1 cellular context compared by ENCODE assay signal in the genomic region with DNA sequence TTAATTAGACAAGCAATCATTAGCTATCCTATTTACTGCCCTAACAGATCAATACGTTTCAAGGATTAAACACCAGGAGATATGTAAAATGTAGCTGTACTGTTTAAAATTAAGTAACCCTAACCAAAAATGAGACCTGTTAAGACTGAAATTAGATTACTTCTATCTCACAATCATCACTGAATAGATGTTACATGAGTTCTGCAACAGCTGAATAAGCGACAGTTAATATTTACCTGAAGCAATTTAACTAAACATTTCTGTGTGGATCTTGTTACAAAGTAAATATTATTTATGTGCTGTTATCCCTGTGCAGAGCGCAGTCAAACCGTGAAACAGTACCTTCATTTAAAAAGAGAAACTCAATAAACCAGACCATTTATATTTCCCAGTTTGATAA.
TF ChIP-seq lines count a peak whose summit lies in the region.

No MANE protein-coding gene starts in this region.

TF ChIP-seq in HepG2, 621 proteins besides CTCF, POLR2A, EP300 and RAD21 (continued from another document and continues in another):
- TF ChIP-seq JARID2 (CRISPR knock-in tag; IDR thresholded peaks at IDR 0.05; ENCODE audit: insufficient replicate concordance) (no peak), SOX5 (CRISPR knock-in tag; IDR thresholded peaks at IDR 0.05; ENCODE audit: borderline replicate concordance) (peak; percentile 66; the same call in 1 of the 2 replicates), ZMYM3 (CRISPR knock-in tag; IDR thresholded peaks at IDR 0.05) (no peak), ZNF598 (CRISPR knock-in tag; IDR thresholded peaks at IDR 0.05; ENCODE audit: borderline replicate concordance) (no peak), NFKB2 (CRISPR knock-in tag; IDR thresholded peaks at IDR 0.05; ENCODE audit: borderline replicate concordance) (no peak), TAF15 (IDR thresholded peaks at IDR 0.05; ENCODE audit: low read depth, low read length, poor library complexity, severe bottlenecking) (no peak), MZF1 (CRISPR knock-in tag; IDR thresholded peaks at IDR 0.05; ENCODE audit: borderline replicate concordance) (no peak), ZNF30 (CRISPR knock-in tag; IDR thresholded peaks at IDR 0.05) (no peak), IKZF4 (CRISPR knock-in tag; IDR thresholded peaks at IDR 0.05; ENCODE audit: borderline replicate concordance, low read depth, not compliant biosample characterization) (no peak), ZFYVE20 (CRISPR knock-in tag; IDR thresholded peaks at IDR 0.05; ENCODE audit: borderline replicate concordance, low read depth) (no peak), BCL6 (CRISPR knock-in tag; IDR thresholded peaks at IDR 0.05) (peak; percentile 56), HMG20A (CRISPR knock-in tag; IDR thresholded peaks at IDR 0.05; ENCODE audit: borderline replicate concordance) (peak; percentile 60; the same call in 1 of the 2 replicates), SOX13 (IDR thresholded peaks at IDR 0.05) (no peak), SOX13 (CRISPR knock-in tag; conservative IDR thresholded peaks at IDR 0.05 in 1 of 2, IDR thresholded peaks at IDR 0.05 in 1 of 2) (peak in 1 of 2 experiments; percentile 37; a peak in 1 of 4 replicates), SATB2 (CRISPR knock-in tag; IDR thresholded peaks at IDR 0.05) (no peak), ELF3 (CRISPR knock-in tag; IDR thresholded peaks at IDR 0.05) (0 out of 2 replicates have a peak, but pooled peaks have one; percentile 44), RAD51 (IDR thresholded peaks at IDR 0.05; ENCODE audit: borderline replicate concordance) (no peak), ZNF292 (CRISPR knock-in tag; IDR thresholded peaks at IDR 0.05; ENCODE audit: borderline replicate concordance, low read depth) (no peak), ZSCAN30 (CRISPR knock-in tag; IDR thresholded peaks at IDR 0.05) (no peak), ATF4 (CRISPR knock-in tag; IDR thresholded peaks at IDR 0.05) (peak in 1 of 2 experiments; percentile 57; a peak in 1 of 4 replicates), ZNF709 (CRISPR knock-in tag; IDR thresholded peaks at IDR 0.05) (no peak), FOXP4 (CRISPR knock-in tag; IDR thresholded peaks at IDR 0.05) (peak; percentile 62; the same call in 1 of the 2 replicates), RXRB (CRISPR knock-in tag; IDR thresholded peaks at IDR 0.05; ENCODE audit: borderline replicate concordance) (peak; percentile 28; the same call in 1 of the 2 replicates), YEATS2 (CRISPR knock-in tag; IDR thresholded peaks at IDR 0.05; ENCODE audit: borderline replicate concordance) (no peak), SAP130 (CRISPR knock-in tag; IDR thresholded peaks at IDR 0.05; ENCODE audit: low read depth) (peak; percentile 67), ZNF143 (CRISPR knock-in tag; IDR thresholded peaks at IDR 0.05) (no peak), PRDM15 (CRISPR knock-in tag; IDR thresholded peaks at IDR 0.05) (no peak), CHD4 (IDR thresholded peaks at IDR 0.05; ENCODE audit: borderline replicate concordance, low read length) (no peak), RBM22 (optimal IDR thresholded peaks at IDR 0.05; ENCODE audit: low read length) (no peak), PREB (CRISPR knock-in tag; IDR thresholded peaks at IDR 0.05) (no peak), TSC22D2 (CRISPR knock-in tag; IDR thresholded peaks at IDR 0.05; ENCODE audit: borderline replicate concordance) (no peak), E2F2 (CRISPR knock-in tag; IDR thresholded peaks at IDR 0.05; ENCODE audit: borderline replicate concordance) (no peak), RFXANK (CRISPR knock-in tag; IDR thresholded peaks at IDR 0.05) (no peak), ZFP41 (CRISPR knock-in tag; IDR thresholded peaks at IDR 0.05; ENCODE audit: borderline replicate concordance) (no peak), TIGD3 (CRISPR knock-in tag; IDR thresholded peaks at IDR 0.05; ENCODE audit: borderline replicate concordance) (no peak), ZBTB49 (CRISPR knock-in tag; IDR thresholded peaks at IDR 0.05; ENCODE audit: borderline replicate concordance) (no peak), SOX6 (IDR thresholded peaks at IDR 0.05) (no peak), SOX6 (CRISPR knock-in tag; IDR thresholded peaks at IDR 0.05) (peak; percentile 18; the same call in 1 of the 2 replicates), ZNF746 (CRISPR knock-in tag; IDR thresholded peaks at IDR 0.05) (no peak), ZNF772 (CRISPR knock-in tag; IDR thresholded peaks at IDR 0.05) (no peak), ZNF335 (CRISPR knock-in tag; IDR thresholded peaks at IDR 0.05) (no peak), ARHGAP35 (CRISPR knock-in tag; IDR thresholded peaks at IDR 0.05; ENCODE audit: borderline replicate concordance) (no peak)
- TF ChIP-seq, protein P1, sequence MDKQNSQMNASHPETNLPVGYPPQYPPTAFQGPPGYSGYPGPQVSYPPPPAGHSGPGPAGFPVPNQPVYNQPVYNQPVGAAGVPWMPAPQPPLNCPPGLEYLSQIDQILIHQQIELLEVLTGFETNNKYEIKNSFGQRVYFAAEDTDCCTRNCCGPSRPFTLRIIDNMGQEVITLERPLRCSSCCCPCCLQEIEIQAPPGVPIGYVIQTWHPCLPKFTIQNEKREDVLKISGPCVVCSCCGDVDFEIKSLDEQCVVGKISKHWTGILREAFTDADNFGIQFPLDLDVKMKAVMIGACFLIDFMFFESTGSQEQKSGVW (CRISPR knock-in tag; IDR thresholded peaks at IDR 0.05; ENCODE audit: borderline replicate concordance): no peak
- TF ChIP-seq, protein P2, sequence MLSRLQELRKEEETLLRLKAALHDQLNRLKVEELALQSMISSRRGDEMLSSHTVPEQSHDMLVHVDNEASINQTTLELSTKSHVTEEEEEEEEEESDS (CRISPR knock-in tag; IDR thresholded peaks at IDR 0.05; ENCODE audit: borderline replicate concordance): peak; percentile 62; the same call in 1 of the 2 replicates
- TF ChIP-seq, protein P3, sequence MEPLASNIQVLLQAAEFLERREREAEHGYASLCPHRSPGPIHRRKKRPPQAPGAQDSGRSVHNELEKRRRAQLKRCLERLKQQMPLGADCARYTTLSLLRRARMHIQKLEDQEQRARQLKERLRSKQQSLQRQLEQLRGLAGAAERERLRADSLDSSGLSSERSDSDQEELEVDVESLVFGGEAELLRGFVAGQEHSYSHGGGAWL (CRISPR knock-in tag; IDR thresholded peaks at IDR 0.05): no peak
- TF ChIP-seq, protein P4, sequence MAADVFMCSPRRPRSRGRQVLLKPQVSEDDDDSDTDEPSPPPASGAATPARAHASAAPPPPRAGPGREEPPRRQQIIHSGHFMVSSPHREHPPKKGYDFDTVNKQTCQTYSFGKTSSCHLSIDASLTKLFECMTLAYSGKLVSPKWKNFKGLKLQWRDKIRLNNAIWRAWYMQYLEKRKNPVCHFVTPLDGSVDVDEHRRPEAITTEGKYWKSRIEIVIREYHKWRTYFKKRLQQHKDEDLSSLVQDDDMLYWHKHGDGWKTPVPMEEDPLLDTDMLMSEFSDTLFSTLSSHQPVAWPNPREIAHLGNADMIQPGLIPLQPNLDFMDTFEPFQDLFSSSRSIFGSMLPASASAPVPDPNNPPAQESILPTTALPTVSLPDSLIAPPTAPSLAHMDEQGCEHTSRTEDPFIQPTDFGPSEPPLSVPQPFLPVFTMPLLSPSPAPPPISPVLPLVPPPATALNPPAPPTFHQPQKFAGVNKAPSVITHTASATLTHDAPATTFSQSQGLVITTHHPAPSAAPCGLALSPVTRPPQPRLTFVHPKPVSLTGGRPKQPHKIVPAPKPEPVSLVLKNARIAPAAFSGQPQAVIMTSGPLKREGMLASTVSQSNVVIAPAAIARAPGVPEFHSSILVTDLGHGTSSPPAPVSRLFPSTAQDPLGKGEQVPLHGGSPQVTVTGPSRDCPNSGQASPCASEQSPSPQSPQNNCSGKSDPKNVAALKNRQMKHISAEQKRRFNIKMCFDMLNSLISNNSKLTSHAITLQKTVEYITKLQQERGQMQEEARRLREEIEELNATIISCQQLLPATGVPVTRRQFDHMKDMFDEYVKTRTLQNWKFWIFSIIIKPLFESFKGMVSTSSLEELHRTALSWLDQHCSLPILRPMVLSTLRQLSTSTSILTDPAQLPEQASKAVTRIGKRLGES (CRISPR knock-in tag; IDR thresholded peaks at IDR 0.05; ENCODE audit: borderline replicate concordance): no peak
